8 cellular contexts compared by ENCODE assay signal in the genomic region with DNA sequence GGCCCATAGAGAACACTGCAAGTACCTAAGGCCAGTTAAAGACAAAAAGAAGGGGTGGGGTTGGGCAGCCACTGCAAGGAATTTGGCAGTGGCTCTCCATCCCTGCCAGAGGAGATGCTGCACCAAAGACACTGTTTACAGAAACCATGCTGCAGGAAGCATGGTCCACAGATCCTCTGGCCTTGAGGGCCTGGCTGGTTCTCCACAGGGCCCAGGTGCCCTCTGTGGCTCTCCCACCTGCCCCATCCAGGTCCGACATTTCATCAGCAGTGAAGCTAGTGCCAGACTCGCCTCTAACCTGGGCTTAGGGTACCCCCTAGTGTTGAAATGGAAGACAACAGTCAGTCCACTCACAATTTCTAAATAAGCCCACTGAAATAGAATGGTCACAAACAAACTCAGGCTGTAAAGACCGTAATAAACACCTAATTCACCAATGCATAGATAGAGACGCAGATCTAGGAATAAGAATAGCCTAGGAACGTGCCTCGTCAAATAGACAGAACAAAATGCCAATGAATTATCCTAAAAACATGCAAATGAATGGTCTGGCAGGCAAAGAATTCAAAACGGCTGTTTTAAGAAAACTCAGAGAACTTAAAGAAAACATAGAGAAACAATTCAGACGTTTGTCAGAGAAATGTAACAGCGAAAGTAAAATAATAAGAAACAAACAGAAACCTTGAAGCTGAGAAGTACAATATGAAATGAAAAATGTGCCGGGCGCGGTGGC. TPM values are rescaled to one million over a fixed set of nuclear protein-coding genes. Genes with fewer than 3 reads are reported as not detected.
DNase-seq lines count a peak whose midpoint lies in the region; ATAC-seq and TF ChIP-seq lines count a peak whose summit lies in the region.

No MANE protein-coding gene starts in this region.

- H3K4me1 Mint-ChIP-seq in stimulated activated naive CD8-positive, alpha-beta T cell treated with anti-CD3 and anti-CD28 coated beads, Interleukin-15, amount 100 ng/mL, for 72 hours, result peaks cover 5% of the 10 kb centered on the region

- H3K36me3 ChIP-seq in heart left ventricle (no peaks in the 10 kb centered on the region), SU-DHL-6 (ENCODE audit: low read length) (no peaks in the 10 kb centered on the region), brain microvascular endothelial cell (replicated peaks) (no peaks in the 10 kb centered on the region), right lobe of liver (no peaks in the 10 kb centered on the region)

- H3F3A ChIP-seq in SU-DHL-6 (ENCODE audit: insufficient read depth), result no peaks in the 10 kb centered on the region

- 36 to 40% (median 37%) methylated on average over 12 of the region's 12 CpGs for WGBS in heart left ventricle, 4 donors
- 39% methylated on average over 10 of the region's 12 CpGs for WGBS in right lobe of liver (ENCODE audit: insufficient coverage, low coverage, low lambda C conversion rate, missing lambda C conversion rate)

- H3K9me3 ChIP-seq in heart left ventricle (peaks cover 0 to 1% (median 0%) of the 10 kb centered on the region in 12 donors), SU-DHL-6 (ENCODE audit: insufficient read depth, low read length) (no peaks in the 10 kb centered on the region), right lobe of liver (no peaks in the 10 kb centered on the region)

- H3K4me3 ChIP-seq in heart left ventricle (no peak overlapping the region), SU-DHL-6 (ENCODE audit: insufficient read depth, low read length, poor library complexity, severe bottlenecking) (no peak overlapping the region), brain microvascular endothelial cell (ENCODE audit: low read depth, low read length) (no peak overlapping the region), right lobe of liver (no peak overlapping the region)

- no peaks in the 10 kb centered on the region for H3K79me2 ChIP-seq in SU-DHL-6 (ENCODE audit: insufficient read depth, low read length)

- TF ChIP-seq CTCF in heart left ventricle (IDR thresholded peaks at IDR 0.05) (peak in 10 of 12 donors; percentile 26 to 60 (median 48)), SU-DHL-6 (IDR thresholded peaks at IDR 0.05; ENCODE audit: insufficient read depth, low read length, poor library complexity, severe bottlenecking) (peak; percentile 64), brain microvascular endothelial cell (IDR thresholded peaks at IDR 0.05; ENCODE audit: low read depth, low read length, missing control alignments) (peak; percentile 63), right lobe of liver (IDR thresholded peaks at IDR 0.05) (peak; percentile 51 to 66 (median 56))

- H2AFZ ChIP-seq in SU-DHL-6 (ENCODE audit: low read depth, low read length, severe bottlenecking), result no peak overlapping the region

- peaks cover 35% of the 10 kb centered on the region for H3K27me3 Mint-ChIP-seq in stimulated activated naive CD8-positive, alpha-beta T cell treated with anti-CD3 and anti-CD28 coated beads, Interleukin-15, amount 100 ng/mL, for 72 hours

- H3K9ac ChIP-seq in SU-DHL-6 (ENCODE audit: low read length), result no peak overlapping the region

- no peak overlapping the region for H3K4me3 Mint-ChIP-seq in stimulated activated naive CD8-positive, alpha-beta T cell treated with anti-CD3 and anti-CD28 coated beads, Interleukin-15, amount 100 ng/mL, for 72 hours

- no peaks in the 10 kb centered on the region for H4K20me1 ChIP-seq in SU-DHL-6 (ENCODE audit: low read depth, low read length)

- H3K4me2 ChIP-seq in SU-DHL-6 (ENCODE audit: low read depth, low read length, poor library complexity, severe bottlenecking), result no peak overlapping the region

- H3K9me2 ChIP-seq in SU-DHL-6 (replicated peaks; ENCODE audit: insufficient read depth, low read length), result no peaks in the 10 kb centered on the region

- no peak for TF ChIP-seq POLR2A in heart left ventricle (IDR thresholded peaks at IDR 0.05)
- TF ChIP-seq POLR2A in right lobe of liver (IDR thresholded peaks at IDR 0.05), result no peak

- in situ Hi-C loops in brain microvascular endothelial cell (cut with HindIII; ENCODE audit: low pct_ligation_motif_present, low sequenced_read_pairs), result no loop called here

- intact Hi-C loops in heart left ventricle (cut with DNase I) (no loop called here), Right ventricle myocardium inferior (cut with DNase I) (no loop called here), right lobe of liver (cut with DNase I) (no loop called here)

- no peak overlapping the region for H3K27ac Mint-ChIP-seq in stimulated activated naive CD8-positive, alpha-beta T cell treated with anti-CD3 and anti-CD28 coated beads, Interleukin-15, amount 100 ng/mL, for 72 hours

- no peaks in the 10 kb centered on the region for H3K4me1 ChIP-seq in heart left ventricle
- H3K4me1 ChIP-seq in right lobe of liver, result no peaks in the 10 kb centered on the region

- H3K9me3 Mint-ChIP-seq in stimulated activated naive CD8-positive, alpha-beta T cell treated with anti-CD3 and anti-CD28 coated beads, Interleukin-15, amount 100 ng/mL, for 72 hours, result no peaks in the 10 kb centered on the region

- H3K27ac ChIP-seq in heart left ventricle (no peak overlapping the region), SU-DHL-6 (ENCODE audit: low read depth, low read length) (no peak overlapping the region), brain microvascular endothelial cell (no peak overlapping the region), right lobe of liver (no peak overlapping the region)

- ATAC-seq in heart left ventricle (peak in 1 of 4 donors; percentile 65), Right ventricle myocardium inferior (no peak), right lobe of liver (peak; percentile 69 to 84 (median 72)), HG02840 (IDR thresholded peaks at IDR 0.05; ENCODE audit: low FRiP score, unreplicated experiment) (no peak)
- peak; percentile 97 for ATAC-seq in stimulated activated naive CD8-positive, alpha-beta T cell treated with anti-CD3 and anti-CD28 coated beads, Interleukin-15, amount 100 ng/mL, for 72 hours

- H3K27me3 ChIP-seq in heart left ventricle (peaks cover 0 to 38% (median 2%) of the 10 kb centered on the region in 9 donors), SU-DHL-6 (ENCODE audit: low read length) (no peaks in the 10 kb centered on the region; the same call in 1 of the 2 replicates), brain microvascular endothelial cell (replicated peaks) (no peaks in the 10 kb centered on the region), right lobe of liver (no peaks in the 10 kb centered on the region)

- DNase-seq in heart left ventricle (no peak), Right ventricle myocardium inferior (ENCODE audit: missing footprints) (no peak), NCI-H1417 (lab: John Stamatoyannopoulos, UW) (peak; percentile 75 to 89 (median 88)), brain microvascular endothelial cell (peak; percentile 17), right lobe of liver (no peak)
- DNase-seq in stimulated activated naive CD8-positive, alpha-beta T cell treated with anti-CD3 and anti-CD28 coated beads, Interleukin-15, amount 100 ng/mL, for 72 hours, result peak; percentile 60 to 66

RNA-seq across cellular contexts. Expression of gene LYPD4, which starts 23.3 kb away (rescaled TPM):
- total RNA-seq in heart left ventricle (not detected), Right ventricle myocardium inferior (not detected), right lobe of liver (not detected)
- polyA plus RNA-seq in heart left ventricle, result not detected

RNA-seq across cellular contexts. Expression of gene DMRTC2, which starts 23.7 kb away (rescaled TPM):
- total RNA-seq in heart left ventricle (not detected), Right ventricle myocardium inferior (not detected), right lobe of liver (not detected)
- polyA plus RNA-seq in heart left ventricle, result not detected

RNA-seq across cellular contexts. Expression of gene CEACAM3, which starts 24.8 kb away (rescaled TPM):
- total RNA-seq in heart left ventricle (1 to 10 TPM in 2 of 9 donors, not detected in 7; 1.6 to 2.0 TPM), Right ventricle myocardium inferior (0.32 TPM), right lobe of liver (under 1 TPM; 0.42 to 0.73 (median 0.51) TPM)
- under 1 TPM in 1 of 2 donors, not detected in 1; 0.07 TPM for polyA plus RNA-seq in heart left ventricle

RNA-seq across cellular contexts. Expression of gene RPS19, which starts 38.9 kb away (rescaled TPM):
- total RNA-seq in heart left ventricle (1,000 to 10,000 TPM in 1 of 9 donors, 100 to 1,000 TPM in 8; 161 to 1,072 (median 585) TPM), Right ventricle myocardium inferior (717 TPM), right lobe of liver (100 to 1,000 TPM; 347 to 556 (median 499) TPM)
- 1,000 to 10,000 TPM in 1 of 2 donors, 100 to 1,000 TPM in 1; 840 to 1,676 TPM for polyA plus RNA-seq in heart left ventricle

RNA-seq across cellular contexts. Expression of gene CD79A, which starts 55.9 kb away (rescaled TPM):
- under 1 TPM in 3 of 9 donors, not detected in 6; 0.37 to 0.88 (median 0.45) TPM for total RNA-seq in heart left ventricle
- under 1 TPM in 1 of 2 donors, not detected in 1; 0.51 TPM for polyA plus RNA-seq in heart left ventricle
- total RNA-seq in Right ventricle myocardium inferior, result 0.19 TPM
- total RNA-seq in right lobe of liver, result under 1 TPM in 4 of 6 experiments, not detected in 2; 0.18 to 0.71 (median 0.39) TPM

Comparison
In these comparisons a context has a peak if more than half of its experiments do, and no peak if none do; other contexts are left out.
1. ATAC-seq: peak in right lobe of liver (4 of 4) and stimulated activated naive CD8-positive, alpha-beta T cell treated with anti-CD3 and anti-CD28 coated beads, Interleukin-15, amount 100 ng/mL, for 72 hours (single experiment); none in Right ventricle myocardium inferior (single experiment) and HG02840 (single experiment).
2. DNase-seq: peak in NCI-H1417 (3 of 3), brain microvascular endothelial cell (single experiment) and stimulated activated naive CD8-positive, alpha-beta T cell treated with anti-CD3 and anti-CD28 coated beads, Interleukin-15, amount 100 ng/mL, for 72 hours (2 of 2); none in heart left ventricle (0 of 5), Right ventricle myocardium inferior (single experiment) and right lobe of liver (0 of 3).
3. Peak in every context shown above with its lines, with median percentiles within 50 percentile points of each other: CTCF ChIP-seq.